12 cellular contexts compared by ENCODE assay signal in genomic region chr4:74111990-74112389, GRCh38. TPM values are rescaled to one million over a fixed set of nuclear protein-coding genes. Genes with fewer than 3 reads are reported as not detected.
A peak's percentile ranks its signal among the peaks of the same experiment; 100 is the strongest.
DNase-seq lines count a peak whose midpoint lies in the region; ATAC-seq, FAIRE-seq and TF ChIP-seq lines count a peak whose summit lies in the region.
"Had no signal": no experiment of that assay in that cellular context is flagged by ENCODE, and none has a peak within 500 bp of the region (broad histone marks: within the 10 kb centered on the region; RNA-seq: fewer than 3 reads in every experiment).

No MANE protein-coding gene starts in this region.

- no peak overlapping the region for H3K18ac ChIP-seq in H1 (ENCODE audit: extremely low read depth, low read length)

- no peaks in the 10 kb centered on the region for H3K4me1 Mint-ChIP-seq in naive thymus-derived CD4-positive, alpha-beta T cell
- no peaks in the 10 kb centered on the region for H3K4me1 Mint-ChIP-seq in effector memory CD8-positive, alpha-beta T cell (ENCODE audit: low read depth in 2 of 2)

- no peak overlapping the region for H2BK12ac ChIP-seq in H1 (ENCODE audit: low read depth, low read length)

- no peak overlapping the region for H3K56ac ChIP-seq in H1 (replicated peaks; ENCODE audit: insufficient read length, low read depth, low read length)

- DNase-seq in PC-3 (no peak), H1 (ENCODE audit: low read depth in 1 of 2, low spot score in 2 of 2) (no peak), kidney glomerular epithelial cell (lab: John Stamatoyannopoulos, UW) (peak; percentile 59), thoracic aorta (ENCODE audit: low spot score) (peak; percentile 50), GOT3 (lab: John Stamatoyannopoulos, UW) (no peak)
- DNase-seq in naive thymus-derived CD4-positive, alpha-beta T cell = no peak
- no peak for DNase-seq in effector memory CD8-positive, alpha-beta T cell
- DNase-seq: DMS 273 treated with DMSO at 0.1 percent for 48 hours; NK-92 treated with Interleukin-12 subunit alpha and Interleukin-12 subunit beta, amount 100 ng/mL, for 24 hours had no signal

- no peak for TF ChIP-seq EP300 in H1 (IDR thresholded peaks at IDR 0.05; ENCODE audit: borderline replicate concordance in 1 of 2, low read depth in 2 of 2, low read length in 2 of 2)

- intact Hi-C loops in PC-3 (cut with micrococcal nuclease) = loop anchor here (5.0 kb wide), 1 partner anchor 55 kb away; no protein-coding TSS in a partner anchor
- intact Hi-C loops in naive thymus-derived CD4-positive, alpha-beta T cell (cut with micrococcal nuclease) = no loop called here

- H3K79me1 ChIP-seq in H1 (ENCODE audit: low read depth, low read length) = no peaks in the 10 kb centered on the region

- H3K27ac ChIP-seq in PC-3 (ENCODE audit: low read length) (peak overlapping the region; percentile 96), H1 (ENCODE audit: low read depth, low read length) (no peak overlapping the region), thoracic aorta (peak overlapping the region; percentile 60 to 85)
- H3K27ac ChIP-seq in naive thymus-derived CD4-positive, alpha-beta T cell (ENCODE audit: low read depth, low read length) = no peak overlapping the region
- H3K27ac ChIP-seq: tibial nerve had no signal

- H2BK15ac ChIP-seq in H1 (ENCODE audit: low read length) = no peak overlapping the region

- FAIRE-seq in H1 (lab: Jason Lieb, UNC) = no peak

- no TSS peak for BruUV-seq in PC-3 (replicated peaks; lab: Mats Ljungman, UMichigan)

- H2BK5ac ChIP-seq in H1 (ENCODE audit: low read depth, low read length) = no peak overlapping the region

- H4K20me1 ChIP-seq in PC-3 (ENCODE audit: low read length) (no peaks in the 10 kb centered on the region), H1 (replicated peaks in 1 of 2; ENCODE audit: control insufficient read depth in 1 of 2, insufficient read depth in 2 of 2, low read length in 2 of 2) (no peaks in the 10 kb centered on the region)

- H3K27ac Mint-ChIP-seq in naive thymus-derived CD4-positive, alpha-beta T cell = no peak overlapping the region
- no peak overlapping the region for H3K27ac Mint-ChIP-seq in effector memory CD8-positive, alpha-beta T cell
- H3K27ac Mint-ChIP-seq: T-helper 1 cell treated with Interleukin-12 subunit alpha and Interleukin-12 subunit beta and Interleukin-4 antibody, amounts not matched to agents 30 μg/mL and 1 μg/mL, for 36 hours had no signal

- no peak overlapping the region for H2AK5ac ChIP-seq in H1 (ENCODE audit: low read depth, low read length)

- H3K23me2 ChIP-seq in H1 (ENCODE audit: low read depth, low read length) = no peaks in the 10 kb centered on the region

- TF ChIP-seq CTCF in PC-3 (conservative IDR thresholded peaks at IDR 0.05; ENCODE audit: low read depth, low read length) = no peak
- no peak for TF ChIP-seq CTCF in H1 (IDR thresholded peaks at IDR 0.05; ENCODE audit: control extremely low read depth in 1 of 3, insufficient read depth in 1 of 3, low read depth in 1 of 3, low read length in 3 of 3)
- no peak for TF ChIP-seq CTCF in thoracic aorta (IDR thresholded peaks at IDR 0.05)

- H3K36me3 ChIP-seq in PC-3 (ENCODE audit: low read depth, low read length) (no peaks in the 10 kb centered on the region), H1 (ENCODE audit: control insufficient read depth in 2 of 4, insufficient read depth in 4 of 4, low read length in 3 of 4) (no peaks in the 10 kb centered on the region), thoracic aorta (no peaks in the 10 kb centered on the region)
- no peaks in the 10 kb centered on the region for H3K36me3 ChIP-seq in naive thymus-derived CD4-positive, alpha-beta T cell (ENCODE audit: control insufficient read depth in 2 of 3, insufficient read depth in 3 of 3, low read length in 3 of 3)
- H3K36me3 ChIP-seq: tibial nerve had no signal

- H3K9me3 ChIP-seq in PC-3 (ENCODE audit: low read length) (no peaks in the 10 kb centered on the region), H1 (ENCODE audit: insufficient read depth in 2 of 2, low read depth in 1 of 2, low read length in 1 of 2) (no peaks in the 10 kb centered on the region), thoracic aorta (no peaks in the 10 kb centered on the region)
- H3K9me3 ChIP-seq in naive thymus-derived CD4-positive, alpha-beta T cell (ENCODE audit: control insufficient read depth in 2 of 3, low read length in 3 of 3) = no peaks in the 10 kb centered on the region
- H3K9me3 ChIP-seq: tibial nerve had no signal

- peak overlapping the region; percentile 78; the same call in 1 of the 2 replicates for H3K4me2 ChIP-seq in PC-3 (ENCODE audit: low read length)
- H3K4me2 ChIP-seq in H1 (ENCODE audit: insufficient read depth in 1 of 2, low read depth in 2 of 2, low read length in 2 of 2) = no peak overlapping the region

- H3K4ac ChIP-seq in H1 (replicated peaks; ENCODE audit: insufficient read length, low read depth, low read length) = no peak overlapping the region

- H3K23ac ChIP-seq in H1 (ENCODE audit: insufficient read length) = no peak overlapping the region

- H3K36me3 Mint-ChIP-seq in naive thymus-derived CD4-positive, alpha-beta T cell = no peaks in the 10 kb centered on the region
- H3K36me3 Mint-ChIP-seq in effector memory CD8-positive, alpha-beta T cell (ENCODE audit: insufficient read depth) = no peaks in the 10 kb centered on the region

- H3K4me3 Mint-ChIP-seq in naive thymus-derived CD4-positive, alpha-beta T cell = no peak overlapping the region
- no peak overlapping the region for H3K4me3 Mint-ChIP-seq in effector memory CD8-positive, alpha-beta T cell
- H3K4me3 Mint-ChIP-seq: T-helper 1 cell treated with Interleukin-12 subunit alpha and Interleukin-12 subunit beta and Interleukin-4 antibody, amounts not matched to agents 30 μg/mL and 1 μg/mL, for 36 hours had no signal

- 90% methylated on average over 5 of the region's 5 CpGs; no CpG with 5 or more reads in 1 of the 2 experiments for WGBS in H1 (ENCODE audit: extremely low coverage in 1 of 2, insufficient coverage in 1 of 2, insufficient read length in 1 of 2, insufficient replicate concordance in 2 of 2, low coverage in 1 of 2, low lambda C conversion rate in 2 of 2, missing lambda C conversion rate in 1 of 2), 2 experiments

- no peaks in the 10 kb centered on the region for H3K9me3 Mint-ChIP-seq in naive thymus-derived CD4-positive, alpha-beta T cell
- H3K9me3 Mint-ChIP-seq in effector memory CD8-positive, alpha-beta T cell = no peaks in the 10 kb centered on the region
- H3K9me3 Mint-ChIP-seq: T-helper 1 cell treated with Interleukin-12 subunit alpha and Interleukin-12 subunit beta and Interleukin-4 antibody, amounts not matched to agents 30 μg/mL and 1 μg/mL, for 36 hours had no signal

- TF ChIP-seq RAD21 in H1 (IDR thresholded peaks at IDR 0.05 in 1 of 2, conservative IDR thresholded peaks at IDR 0.05 in 1 of 2; ENCODE audit: low read depth in 2 of 2, low read length in 2 of 2) = no peak

- H4K8ac ChIP-seq in H1 (ENCODE audit: extremely low read depth, insufficient read depth, low read length) = no peak overlapping the region

- no peak overlapping the region for H4K5ac ChIP-seq in H1 (ENCODE audit: insufficient read length, low read depth, low read length)

- TF ChIP-seq POLR2A in H1 (IDR thresholded peaks at IDR 0.05; ENCODE audit: control extremely low read depth in 1 of 2, low read depth in 2 of 2, low read length in 2 of 2) = no peak

- peaks cover 31% of the 10 kb centered on the region for H3F3A ChIP-seq in PC-3 (ENCODE audit: low read length, unreplicated experiment)

- H4K91ac ChIP-seq in H1 (replicated peaks; ENCODE audit: insufficient read length, low read length) = no peak overlapping the region

- ATAC-seq in PC-3 (no peak), thoracic aorta (ENCODE audit: insufficient number of reproducible peaks, low FRiP score, low read depth) (peak; percentile 61), HG03135 (IDR thresholded peaks at IDR 0.05; ENCODE audit: unreplicated experiment) (no peak)
- no peak for ATAC-seq in naive thymus-derived CD4-positive, alpha-beta T cell
- no peak for ATAC-seq in effector memory CD8-positive, alpha-beta T cell (replicated peaks)

- H3K4me3 ChIP-seq in PC-3 (ENCODE audit: low read length) = no peak overlapping the region
- no peak overlapping the region for H3K4me3 ChIP-seq in H1 (ENCODE audit: extremely low read depth in 1 of 4, insufficient read depth in 2 of 4, low read depth in 3 of 4, low read length in 4 of 4)
- no peak overlapping the region for H3K4me3 ChIP-seq in thoracic aorta
- no peak overlapping the region for H3K4me3 ChIP-seq in naive thymus-derived CD4-positive, alpha-beta T cell (ENCODE audit: low read length)
- H3K4me3 ChIP-seq: tibial nerve had no signal

- H2BK20ac ChIP-seq in H1 (ENCODE audit: low read length) = no peak overlapping the region

- H3K79me2 ChIP-seq in PC-3 (ENCODE audit: low read length) (peaks cover 17% of the 10 kb centered on the region), H1 (ENCODE audit: control insufficient read depth in 1 of 2, insufficient read depth in 2 of 2, low read length in 2 of 2) (no peaks in the 10 kb centered on the region)

- H3K9me2 ChIP-seq in PC-3 (replicated peaks; ENCODE audit: low read length) = no peaks in the 10 kb centered on the region

- H3K27me3 Mint-ChIP-seq in naive thymus-derived CD4-positive, alpha-beta T cell = peaks cover 0 to 12% (median 5%) of the 10 kb centered on the region in 5 donors
- H3K27me3 Mint-ChIP-seq in effector memory CD8-positive, alpha-beta T cell = peaks cover 13 to 19% of the 10 kb centered on the region in 2 donors

- H3K9ac ChIP-seq in PC-3 (ENCODE audit: low read length) (peak overlapping the region; percentile 85; the same call in 1 of the 2 replicates), H1 (replicated peaks in 1 of 4; ENCODE audit: extremely low read depth in 1 of 4, low read depth in 3 of 4, low read length in 3 of 4) (no peak overlapping the region)

- H3K4me1 ChIP-seq in PC-3 (ENCODE audit: insufficient read depth, low read length) = peaks cover 92% of the 10 kb centered on the region
- peaks cover 0 to 7% (median 0%) of the 10 kb centered on the region in 4 experiments; a peak in 1 of 7 replicates for H3K4me1 ChIP-seq in H1 (replicated peaks in 1 of 4; ENCODE audit: control insufficient read depth in 3 of 4, insufficient read depth in 4 of 4, low read length in 3 of 4)
- H3K4me1 ChIP-seq in thoracic aorta (ENCODE audit: control insufficient read depth in 1 of 2, low read depth in 2 of 2) = peaks cover 25 to 58% of the 10 kb centered on the region in 2 donors
- no peaks in the 10 kb centered on the region for H3K4me1 ChIP-seq in naive thymus-derived CD4-positive, alpha-beta T cell (ENCODE audit: control insufficient read depth in 2 of 2, insufficient read depth in 2 of 2, low read length in 2 of 2)

- POLR2A ChIA-PET in PC-3 (lab: Charles Lee; ENCODE audit: unreplicated experiment) = interaction anchor here (0.6 kb wide), 1 partner anchor 398 kb away, joined by 4 read pairs; no protein-coding TSS in a partner anchor
- POLR2A ChIA-PET in H1 (lab: Charles Lee; ENCODE audit: partially characterized antibody) = interaction anchor here (1.1 kb wide), 2 partner anchors 11 to 13 kb away, joined by 3 to 4 read pairs; partner anchors contain the start of gene CXCL2
- POLR2A ChIA-PET in naive thymus-derived CD4-positive, alpha-beta T cell (lab: Charles Lee) = no interaction called here

- no peak overlapping the region for H3K14ac ChIP-seq in H1 (ENCODE audit: insufficient read length)

- H2BK120ac ChIP-seq in H1 (replicated peaks; ENCODE audit: low read depth, low read length) = no peak overlapping the region

- no peak overlapping the region for H2AFZ ChIP-seq in PC-3 (ENCODE audit: low read length)
- H2AFZ ChIP-seq in H1 (ENCODE audit: low read length) = peak overlapping the region; percentile 91

- no peaks in the 10 kb centered on the region for H3K27me3 ChIP-seq in PC-3 (ENCODE audit: low read length)
- H3K27me3 ChIP-seq in H1 (replicated peaks in 1 of 4; ENCODE audit: control insufficient read depth in 3 of 4, extremely low read depth in 1 of 4, insufficient read depth in 3 of 4, low read length in 3 of 4) = peaks cover 0 to 1% (median 0%) of the 10 kb centered on the region in 4 experiments; a peak in 1 of 7 replicates
- H3K27me3 ChIP-seq in thoracic aorta (replicated peaks; ENCODE audit: insufficient read depth) = no peaks in the 10 kb centered on the region
- H3K27me3 ChIP-seq in naive thymus-derived CD4-positive, alpha-beta T cell (ENCODE audit: control insufficient read depth in 2 of 2, insufficient read depth in 2 of 2, low read length in 2 of 2) = no peaks in the 10 kb centered on the region
- H3K27me3 ChIP-seq: tibial nerve had no signal

- CTCF ChIA-PET in PC-3 (lab: Charles Lee) (no interaction called here), H1 (lab: Charles Lee; ENCODE audit: partially characterized antibody) (interaction anchor here (0.7 to 1.2 kb wide), 6 partner anchors 11 to 383 kb away, joined by 3 to 4 read pairs (median 3); partner anchors contain the start of gene CXCL2)
- CTCF ChIA-PET in naive thymus-derived CD4-positive, alpha-beta T cell (lab: Charles Lee) = no interaction called here

RNA-seq across cellular contexts. Expression of gene CXCL2, which starts 13.0 kb away (rescaled TPM):
- total RNA-seq in PC-3 (2014; rRNA removed) (165 and 172 TPM in 2 replicates), thoracic aorta (10 to 100 TPM; 34.0 to 71.4 TPM)
- total RNA-seq in H1 (2021; fragmentation: NEBNext Ultra II Directional; extraction: Animal tissue kit (Norgen Biotek cat#: 25700)) = 0.73 and 1.5 TPM in 2 replicates
- polyA plus RNA-seq in H1 (2011; rRNA removed) = 0.63 and 0.72 TPM in 2 replicates
- 0.28 TPM for polyA plus RNA-seq in H1 (2011; cell fraction: cytosol; rRNA removed)
- polyA plus RNA-seq in H1 (2011; cell fraction: nucleus; rRNA removed) = 2.1 TPM
- polyA plus RNA-seq in H1 (2012, experiment 1 of 2) = 0.50 to 0.82 TPM (median 0.68 TPM) in 4 replicates
- 0.25 TPM for polyA plus RNA-seq in H1 (2012, experiment 2 of 2)
- 1.4 TPM for polyA plus RNA-seq in H1 (2013, experiment 1 of 2)
- polyA plus RNA-seq in H1 (2013, experiment 2 of 2) = 0.96 TPM
- 0.25 and 0.61 TPM in 2 replicates for polyA minus RNA-seq in H1 (2011; rRNA and poly(A)+ RNA removed)
- polyA minus RNA-seq in H1 (2011; cell fraction: cytosol; rRNA and poly(A)+ RNA removed) = 3.4 TPM
- polyA minus RNA-seq in H1 (2011; cell fraction: nucleus; rRNA and poly(A)+ RNA removed) = 5.3 TPM
- total RNA-seq in naive thymus-derived CD4-positive, alpha-beta T cell = 10 to 100 TPM in 2 of 5 experiments, under 1 TPM in 2, not detected in 1; 0.51 to 77.6 (median 13.6) TPM
- polyA plus RNA-seq in naive thymus-derived CD4-positive, alpha-beta T cell = not detected

RNA-seq across cellular contexts. Expression of gene MTHFD2L, which starts 45.9 kb away (rescaled TPM):
- total RNA-seq in PC-3 (2014; rRNA removed) (33.4 and 34.0 TPM in 2 replicates), thoracic aorta (10 to 100 TPM in 1 of 2 donors, 1 to 10 TPM in 1; 5.8 to 26.9 TPM)
- 11.0 and 15.0 TPM in 2 replicates for total RNA-seq in H1 (2021; fragmentation: NEBNext Ultra II Directional; extraction: Animal tissue kit (Norgen Biotek cat#: 25700))
- polyA plus RNA-seq in H1 (2011; rRNA removed) = 4.4 and 5.4 TPM in 2 replicates
- 7.7 TPM for polyA plus RNA-seq in H1 (2011; cell fraction: cytosol; rRNA removed)
- 4.0 TPM for polyA plus RNA-seq in H1 (2011; cell fraction: nucleus; rRNA removed)
- polyA plus RNA-seq in H1 (2012, experiment 1 of 2) = 4.3 to 9.8 TPM (median 5.1 TPM) in 4 replicates
- polyA plus RNA-seq in H1 (2012, experiment 2 of 2) = 1.5 TPM
- 9.1 TPM for polyA plus RNA-seq in H1 (2013, experiment 1 of 2)
- 8.0 TPM for polyA plus RNA-seq in H1 (2013, experiment 2 of 2)
- 7.5 and 10.7 TPM in 2 replicates for polyA minus RNA-seq in H1 (2011; rRNA and poly(A)+ RNA removed)
- polyA minus RNA-seq in H1 (2011; cell fraction: cytosol; rRNA and poly(A)+ RNA removed) = 6.7 TPM
- polyA minus RNA-seq in H1 (2011; cell fraction: nucleus; rRNA and poly(A)+ RNA removed) = 35.3 TPM
- 10 to 100 TPM in 4 of 5 experiments, 1 to 10 TPM in 1; 7.5 to 13.7 (median 10.4) TPM for total RNA-seq in naive thymus-derived CD4-positive, alpha-beta T cell
- polyA plus RNA-seq in naive thymus-derived CD4-positive, alpha-beta T cell = 1 to 10 TPM; 2.3 to 8.1 TPM

Comparison
In these comparisons a context has a peak if more than half of its experiments do, and no peak if none do; other contexts are left out.
1. DNase-seq: peak in kidney glomerular epithelial cell (single experiment) and thoracic aorta (single experiment); none in PC-3 (single experiment), H1 (0 of 2), GOT3 (single experiment), naive thymus-derived CD4-positive, alpha-beta T cell (0 of 9) and effector memory CD8-positive, alpha-beta T cell (0 of 3).
2. H3K27ac ChIP-seq: peak in PC-3 (single experiment) and thoracic aorta (2 of 2); none in H1 (single experiment) and naive thymus-derived CD4-positive, alpha-beta T cell (single experiment).